Comparison of ENCODE assay signal across 11 cellular contexts in genomic region chr21:28142692-28143091, GRCh38.
A peak's percentile ranks its signal among the peaks of the same experiment; 100 is the strongest.
DNase-seq lines count a peak whose midpoint lies in the region; ATAC-seq and TF ChIP-seq lines count a peak whose summit lies in the region.
"Had no signal": no experiment of that assay in that cellular context is flagged by ENCODE, and none has a peak within 500 bp of the region (broad histone marks: within the 10 kb centered on the region; RNA-seq: fewer than 3 reads in every experiment).

No MANE protein-coding gene starts in this region.

- H3K9me3 ChIP-seq in mucosa of descending colon: no peaks in the 10 kb centered on the region

- no peaks in the 10 kb centered on the region for H3K36me3 ChIP-seq in mucosa of descending colon (ENCODE audit: low read depth)

- no peak for TF ChIP-seq POLR2A in NB4 (IDR thresholded peaks at IDR 0.05; ENCODE audit: extremely low read depth, insufficient read length)

- no peak overlapping the region for H3K4me3 ChIP-seq in NB4 (ENCODE audit: low read depth, low read length)
- no peak overlapping the region for H3K4me3 ChIP-seq in choroid plexus epithelial cell (ENCODE audit: low read depth, low read length)
- H3K4me3 ChIP-seq in mucosa of descending colon: no peak overlapping the region

- intact Hi-C loops in mucosa of descending colon (cut with DNase I, micrococcal nuclease): no loop called here

- no peaks in the 10 kb centered on the region for H3K4me1 ChIP-seq in mucosa of descending colon (ENCODE audit: low read depth)

- DNase-seq in EL (peak; percentile 81), NB4 (ENCODE audit: low read depth) (peak; percentile 34), choroid plexus epithelial cell (ENCODE audit: low read depth) (peak; percentile 74), mucosa of descending colon (peak in 1 of 3 donors; percentile 12), NCI-H69 (lab: John Stamatoyannopoulos, UW) (no peak), islet precursor cell (no peak)
- DNase-seq: activated CD4-positive, alpha-beta T cell treated with anti-CD3 and anti-CD28 coated beads, Interleukin-2, amount 50 U/mL, for 4 hours; DMS79; occipital lobe had no signal

- ATAC-seq in mucosa of descending colon (peak; percentile 30), HG02885 (IDR thresholded peaks at IDR 0.05; ENCODE audit: poor library complexity, unreplicated experiment) (no peak), GM19351 (IDR thresholded peaks at IDR 0.05; ENCODE audit: unreplicated experiment) (no peak)

- TF ChIP-seq CTCF in NB4 (IDR thresholded peaks at IDR 0.05; ENCODE audit: low read depth, low read length): no peak
- no peak for TF ChIP-seq CTCF in choroid plexus epithelial cell (conservative IDR thresholded peaks at IDR 0.05; ENCODE audit: low read depth, low read length)
- no peak for TF ChIP-seq CTCF in mucosa of descending colon (IDR thresholded peaks at IDR 0.05)

Comparison
In these comparisons a context has a peak if more than half of its experiments do, and no peak if none do; other contexts are left out.
1. DNase-seq: peak in EL (single experiment), NB4 (single experiment) and choroid plexus epithelial cell (single experiment); none in NCI-H69 (single experiment) and islet precursor cell (single experiment).